14 cellular contexts compared by ENCODE assay signal in the genomic region with DNA sequence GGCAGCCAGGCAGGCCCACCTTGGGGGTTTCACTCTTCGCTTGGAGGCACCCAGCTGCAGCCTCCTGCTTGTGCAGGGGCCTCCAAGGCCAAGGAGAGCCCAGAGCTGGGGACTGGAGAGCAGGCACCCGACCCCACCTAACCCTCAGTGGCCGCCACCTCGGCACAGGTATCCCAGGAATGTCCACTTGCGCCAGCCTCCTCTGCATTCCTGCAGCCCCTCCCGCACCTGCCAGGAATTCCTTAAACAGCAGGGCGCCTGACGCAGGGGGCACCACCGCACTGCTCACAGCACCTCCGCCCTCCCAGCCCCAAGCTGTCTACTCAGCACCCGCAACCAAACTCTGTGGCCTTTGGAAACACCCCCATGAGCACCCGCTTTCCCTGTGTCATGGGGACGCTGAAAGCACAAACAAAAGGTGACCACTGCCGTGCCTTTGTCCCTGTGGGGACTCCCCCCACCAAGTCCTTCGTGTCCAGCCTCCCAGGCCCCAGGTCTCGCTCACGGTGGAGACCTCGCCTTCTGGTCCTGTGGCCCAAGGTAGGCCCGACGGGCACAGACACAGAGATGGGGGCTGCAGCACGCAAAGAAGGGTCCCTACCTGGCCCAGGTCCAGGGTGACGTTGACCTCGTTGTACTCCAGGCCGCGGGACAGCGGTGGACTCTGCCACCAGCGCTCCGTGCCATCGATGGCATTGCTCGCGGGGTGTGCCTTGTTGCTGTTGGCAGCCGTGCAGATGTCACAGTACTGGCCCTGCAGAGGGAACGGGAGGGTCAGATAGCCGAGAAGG. TPM values are rescaled to one million over a fixed set of nuclear protein-coding genes. Genes with fewer than 3 reads are reported as not detected.
DNase-seq lines count a peak whose midpoint lies in the region; ATAC-seq and TF ChIP-seq lines count a peak whose summit lies in the region.
"Had no signal": no experiment of that assay in that cellular context is flagged by ENCODE, and none has a peak within 500 bp of the region (broad histone marks: within the 10 kb centered on the region; RNA-seq: fewer than 3 reads in every experiment).

No MANE protein-coding gene starts in this region.

- no peak overlapping the region for H4K8ac ChIP-seq in H9 (replicated peaks; ENCODE audit: insufficient read length, low read depth, low read length)

- H3K56ac ChIP-seq in H9 (ENCODE audit: insufficient read length, low read depth, low read length) = no peak overlapping the region

- H3K4me1 ChIP-seq in H9 (ENCODE audit: insufficient read depth, low read length) = peaks cover 5% of the 10 kb centered on the region; the same call in 1 of the 2 replicates

- H3K23ac ChIP-seq in H9 (ENCODE audit: insufficient read length, low read depth, low read length) = no peak overlapping the region

- H3K23me2 ChIP-seq in H9 (ENCODE audit: insufficient read length, low read depth, low read length, poor library complexity, severe bottlenecking) = peaks cover 11% of the 10 kb centered on the region

- POLR2A ChIA-PET in HEK293T (lab: Yijun Ruan, JAX) = no interaction called here

- no peaks in the 10 kb centered on the region for H3K9me3 Mint-ChIP-seq in H9
- no peaks in the 10 kb centered on the region for H3K9me3 Mint-ChIP-seq in stimulated activated naive B cell treated with anti-CD40 and anti-IgM and Interleukin-4, amounts not matched to agents 10 μg/mL and 1 μg/mL and 100 μg/mL, for 72 hours
- H3K9me3 Mint-ChIP-seq: central memory CD8-positive, alpha-beta T cell; T-helper 1 cell treated with Interleukin-12 subunit alpha and Interleukin-12 subunit beta and Interleukin-4 antibody, amounts not matched to agents 30 μg/mL and 1 μg/mL, for 36 hours had no signal

- CTCF ChIA-PET in HEK293T (lab: Yijun Ruan, JAX) = interaction anchor here (1.1 kb wide), 1 partner anchor 20 kb away, joined by 4 read pairs; no protein-coding TSS in a partner anchor

- H3K4me3 Mint-ChIP-seq in H9 = peak overlapping the region; percentile 47 to 63; a peak in 4 of 5 replicates
- no peak overlapping the region for H3K4me3 Mint-ChIP-seq in stimulated activated naive B cell treated with anti-CD40 and anti-IgM and Interleukin-4, amounts not matched to agents 10 μg/mL and 1 μg/mL and 100 μg/mL, for 72 hours
- H3K4me3 Mint-ChIP-seq: CD14-positive monocyte; central memory CD8-positive, alpha-beta T cell; T-helper 1 cell treated with Interleukin-12 subunit alpha and Interleukin-12 subunit beta and Interleukin-4 antibody, amounts not matched to agents 30 μg/mL and 1 μg/mL, for 36 hours had no signal

- H2BK5ac ChIP-seq in H9 (ENCODE audit: insufficient read length, low read length) = no peak overlapping the region

- H2AFZ ChIP-seq in H9 (ENCODE audit: low read length) = no peak overlapping the region

- H4K5ac ChIP-seq in H9 (ENCODE audit: insufficient read length, low read depth, low read length) = peak overlapping the region; percentile 4

- WGBS in H9 (ENCODE audit: extremely low coverage, insufficient read length, low lambda C conversion rate) = no CpG with 5 or more reads among the region's 34 CpGs

- peaks cover 30 to 57% of the 10 kb centered on the region in 2 experiments for H3K4me1 Mint-ChIP-seq in H9
- H3K4me1 Mint-ChIP-seq in stimulated activated naive B cell treated with anti-CD40 and anti-IgM and Interleukin-4, amounts not matched to agents 10 μg/mL and 1 μg/mL and 100 μg/mL, for 72 hours = peaks cover 16 to 28% of the 10 kb centered on the region in 2 donors
- H3K4me1 Mint-ChIP-seq: CD14-positive monocyte; central memory CD8-positive, alpha-beta T cell had no signal

- H2AK5ac ChIP-seq in H9 (ENCODE audit: insufficient read length, low read length) = peak overlapping the region; percentile 44

- peak overlapping the region; percentile 96 to 98 (median 97) for H3K27ac Mint-ChIP-seq in H9
- H3K27ac Mint-ChIP-seq in stimulated activated naive B cell treated with anti-CD40 and anti-IgM and Interleukin-4, amounts not matched to agents 10 μg/mL and 1 μg/mL and 100 μg/mL, for 72 hours = peak overlapping the region; percentile 56
- H3K27ac Mint-ChIP-seq: T-helper 1 cell treated with Interleukin-12 subunit alpha and Interleukin-12 subunit beta and Interleukin-4 antibody, amounts not matched to agents 30 μg/mL and 1 μg/mL, for 36 hours had no signal

- H4K91ac ChIP-seq in H9 (ENCODE audit: insufficient read length, low read depth, low read length) = peak overlapping the region; percentile 99

- peak overlapping the region; percentile 73 for H3K18ac ChIP-seq in H9 (ENCODE audit: insufficient read length, low read depth, low read length)

- ATAC-seq in stimulated activated naive B cell treated with anti-CD40 and anti-IgM and Interleukin-4, amounts not matched to agents 10 μg/mL and 1 μg/mL and 100 μg/mL, for 72 hours (replicated peaks) = no peak
- ATAC-seq in HG03196 (IDR thresholded peaks at IDR 0.05; ENCODE audit: unreplicated experiment) (no peak), HG03354 (IDR thresholded peaks at IDR 0.05; ENCODE audit: poor library complexity, severe bottlenecking, unreplicated experiment) (no peak)
- no peak for ATAC-seq in activated CD4-positive, CD25-positive, alpha-beta regulatory T cell treated with anti-CD3 and anti-CD28 coated beads, Interleukin-2, amount 50 U/mL, for 24 hours

- H3K79me2 ChIP-seq in H9 (ENCODE audit: insufficient read depth, low read length) = peaks cover 10% of the 10 kb centered on the region; the same call in 1 of the 2 replicates

- H3K27me3 ChIP-seq in H9 (ENCODE audit: insufficient read depth, low read length) = no peaks in the 10 kb centered on the region

- H2BK12ac ChIP-seq in H9 (ENCODE audit: insufficient read length, low read depth, low read length) = peak overlapping the region; percentile 90

- H2BK120ac ChIP-seq in H9 (ENCODE audit: low read depth, low read length, poor library complexity, severe bottlenecking) = no peak overlapping the region

- no peak for TF ChIP-seq CTCF in H9 (conservative IDR thresholded peaks at IDR 0.05)

- no peak overlapping the region for H2BK15ac ChIP-seq in H9 (ENCODE audit: low read depth, low read length)

- peak overlapping the region; percentile 65 for H3K14ac ChIP-seq in H9 (ENCODE audit: insufficient read depth, low read length)

- H2BK20ac ChIP-seq in H9 (ENCODE audit: low read depth, low read length, poor library complexity, severe bottlenecking) = no peak overlapping the region

- no peak overlapping the region for H3T11ph ChIP-seq in H9 (ENCODE audit: low read length)

- H3K79me1 ChIP-seq in H9 (ENCODE audit: insufficient read depth, low read depth, low read length, poor library complexity, severe bottlenecking) = peaks cover 9% of the 10 kb centered on the region

- H3K9me3 ChIP-seq in H9 (ENCODE audit: control insufficient read depth, low read depth, low read length) = no peaks in the 10 kb centered on the region

- no peaks in the 10 kb centered on the region for H3K27me3 Mint-ChIP-seq in H9 (ENCODE audit: low read depth)
- H3K27me3 Mint-ChIP-seq in stimulated activated naive B cell treated with anti-CD40 and anti-IgM and Interleukin-4, amounts not matched to agents 10 μg/mL and 1 μg/mL and 100 μg/mL, for 72 hours = no peaks in the 10 kb centered on the region

- H3K27ac ChIP-seq in H9 (ENCODE audit: insufficient read length, low read depth, low read length) = peak overlapping the region; percentile 25
- peak overlapping the region; percentile 36 for H3K27ac ChIP-seq in caudate nucleus (ENCODE audit: low read depth, low read length)

- DNase-seq in H9 (peak; percentile 96), caudate nucleus (lab: John Stamatoyannopoulos, UW) (no peak), kidney glomerular epithelial cell (lab: John Stamatoyannopoulos, UW) (peak; percentile 63), HEK293T (ENCODE audit: extremely low spot score) (no peak)
- DNase-seq in stimulated activated naive B cell treated with anti-CD40 and anti-IgM and Interleukin-4, amounts not matched to agents 10 μg/mL and 1 μg/mL and 100 μg/mL, for 72 hours = no peak
- DNase-seq: activated T-cell treated with anti-CD3 and anti-CD28 coated beads, Interleukin-2, amount 50 U/mL, for 1 hour; KG1; nucleus accumbens had no signal

- H3K4me2 ChIP-seq in H9 (ENCODE audit: insufficient read depth, insufficient read length, low read length) = no peak overlapping the region

- peaks cover 0 to 4% (median 2%) of the 10 kb centered on the region in 3 experiments; a peak in 4 of 7 replicates for H3K36me3 Mint-ChIP-seq in H9 (ENCODE audit: insufficient read depth in 1 of 3, low read depth in 3 of 3)
- no peaks in the 10 kb centered on the region for H3K36me3 Mint-ChIP-seq in stimulated activated naive B cell treated with anti-CD40 and anti-IgM and Interleukin-4, amounts not matched to agents 10 μg/mL and 1 μg/mL and 100 μg/mL, for 72 hours
- H3K36me3 Mint-ChIP-seq: CD14-positive monocyte had no signal

- peak overlapping the region; percentile 75 for H3K4ac ChIP-seq in H9 (ENCODE audit: low read depth, low read length)

- no peak overlapping the region for H3K9ac ChIP-seq in H9 (ENCODE audit: extremely low read depth, insufficient read length, low read length)

- no peaks in the 10 kb centered on the region for H4K20me1 ChIP-seq in H9 (ENCODE audit: control insufficient read depth, insufficient read depth, insufficient read length)

TF ChIP-seq in HEK293T, 16 proteins besides CTCF, POLR2A, EP300 and RAD21 (continues in another document):
- no peak for TF ChIP-seq L3MBTL2 (conservative IDR thresholded peaks at IDR 0.05)
- TF ChIP-seq CTBP1 (IDR thresholded peaks at IDR 0.05; ENCODE audit: borderline replicate concordance) = no peak
- TF ChIP-seq SUZ12 (IDR thresholded peaks at IDR 0.05) = no peak
- TF ChIP-seq HDGF (IDR thresholded peaks at IDR 0.05; ENCODE audit: borderline replicate concordance) = no peak
- no peak for TF ChIP-seq FOXA1 (IDR thresholded peaks at IDR 0.05)
- no peak for TF ChIP-seq ZNF384 (IDR thresholded peaks at IDR 0.05)
- TF ChIP-seq NFRKB (IDR thresholded peaks at IDR 0.05) = no peak
- no peak for TF ChIP-seq FOXK2 (IDR thresholded peaks at IDR 0.05)
- TF ChIP-seq SP1 (IDR thresholded peaks at IDR 0.05) = no peak
- TF ChIP-seq FOXM1 (IDR thresholded peaks at IDR 0.05; ENCODE audit: borderline replicate concordance) = no peak
- TF ChIP-seq LEF1 (IDR thresholded peaks at IDR 0.05; ENCODE audit: borderline replicate concordance) = no peak
- no peak for TF ChIP-seq ELF4 (IDR thresholded peaks at IDR 0.05)
- no peak for TF ChIP-seq TARDBP (IDR thresholded peaks at IDR 0.05)
- TF ChIP-seq, protein P1, sequence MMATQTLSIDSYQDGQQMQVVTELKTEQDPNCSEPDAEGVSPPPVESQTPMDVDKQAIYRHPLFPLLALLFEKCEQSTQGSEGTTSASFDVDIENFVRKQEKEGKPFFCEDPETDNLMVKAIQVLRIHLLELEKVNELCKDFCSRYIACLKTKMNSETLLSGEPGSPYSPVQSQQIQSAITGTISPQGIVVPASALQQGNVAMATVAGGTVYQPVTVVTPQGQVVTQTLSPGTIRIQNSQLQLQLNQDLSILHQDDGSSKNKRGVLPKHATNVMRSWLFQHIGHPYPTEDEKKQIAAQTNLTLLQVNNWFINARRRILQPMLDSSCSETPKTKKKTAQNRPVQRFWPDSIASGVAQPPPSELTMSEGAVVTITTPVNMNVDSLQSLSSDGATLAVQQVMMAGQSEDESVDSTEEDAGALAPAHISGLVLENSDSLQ (IDR thresholded peaks at IDR 0.05) = no peak

RNA-seq across cellular contexts. Expression of a gene that starts 5.1 kb away (rescaled TPM):
- 200 and 201 TPM in 2 replicates for total RNA-seq in H9 (2021)

RNA-seq across cellular contexts. Expression of a gene that starts 24.9 kb away (rescaled TPM):
- 1,715 and 1,736 TPM in 2 replicates for total RNA-seq in H9 (2021)

RNA-seq across cellular contexts. Expression of a gene that starts 45.1 kb away (rescaled TPM):
- 10.8 and 11.0 TPM in 2 replicates for total RNA-seq in H9 (2021)

RNA-seq across cellular contexts. Expression of a gene that starts 59.2 kb away (rescaled TPM):
- 153 and 154 TPM in 2 replicates for total RNA-seq in H9 (2021)

Comparison
In these comparisons a context has a peak if more than half of its experiments do, and no peak if none do; other contexts are left out.
1. DNase-seq: peak in H9 (single experiment) and kidney glomerular epithelial cell (single experiment); none in caudate nucleus (0 of 61), stimulated activated naive B cell treated with anti-CD40 and anti-IgM and Interleukin-4, amounts not matched to agents 10 μg/mL and 1 μg/mL and 100 μg/mL, for 72 hours (single experiment) and HEK293T (single experiment).
2. H3K4me3 Mint-ChIP-seq: peak in H9 (2 of 2); none in stimulated activated naive B cell treated with anti-CD40 and anti-IgM and Interleukin-4, amounts not matched to agents 10 μg/mL and 1 μg/mL and 100 μg/mL, for 72 hours (0 of 2).